ENCODE assay signal across 1 cellular context in genomic region chr5:132820162-132820754, GRCh38.
A peak's percentile ranks its signal among the peaks of the same experiment; 100 is the strongest.
TF ChIP-seq lines count a peak whose summit lies in the region.

No MANE protein-coding gene starts in this region.

TF ChIP-seq in HepG2, 621 proteins besides CTCF, POLR2A, EP300 and RAD21 (continues in another document):
- TF ChIP-seq ISL2 (CRISPR knock-in tag; IDR thresholded peaks at IDR 0.05) (no peak), ZNF121 (CRISPR knock-in tag; IDR thresholded peaks at IDR 0.05) (no peak), ZNF557 (CRISPR knock-in tag; IDR thresholded peaks at IDR 0.05) (no peak), DR1 (CRISPR knock-in tag; IDR thresholded peaks at IDR 0.05) (no peak), ASH2L (IDR thresholded peaks at IDR 0.05; ENCODE audit: insufficient read length, low read depth, low read length) (peak; percentile 31), ZFP36L1 (CRISPR knock-in tag; IDR thresholded peaks at IDR 0.05) (no peak), KLF12 (CRISPR knock-in tag; IDR thresholded peaks at IDR 0.05; ENCODE audit: borderline replicate concordance) (no peak), CCAR2 (optimal IDR thresholded peaks at IDR 0.05; ENCODE audit: low read depth, low read length) (no peak), ZNF460 (CRISPR knock-in tag; IDR thresholded peaks at IDR 0.05; ENCODE audit: borderline replicate concordance) (no peak), LRRFIP1 (CRISPR knock-in tag; conservative IDR thresholded peaks at IDR 0.05) (no peak), TAF15 (IDR thresholded peaks at IDR 0.05; ENCODE audit: low read depth, low read length, poor library complexity, severe bottlenecking) (no peak), HDAC2 (CRISPR knock-in tag; IDR thresholded peaks at IDR 0.05) (peak; percentile 39; the same call in 1 of the 2 replicates), GPBP1L1 (CRISPR knock-in tag; IDR thresholded peaks at IDR 0.05) (no peak), ZNF331 (CRISPR knock-in tag; IDR thresholded peaks at IDR 0.05) (peak; percentile 20; the same call in 1 of the 2 replicates), TBX2 (CRISPR knock-in tag; IDR thresholded peaks at IDR 0.05; ENCODE audit: borderline replicate concordance) (no peak), BCL3 (CRISPR knock-in tag; IDR thresholded peaks at IDR 0.05) (no peak), ZNF225 (CRISPR knock-in tag; IDR thresholded peaks at IDR 0.05) (no peak), SOX6 (IDR thresholded peaks at IDR 0.05) (no peak), SOX6 (CRISPR knock-in tag; IDR thresholded peaks at IDR 0.05) (0 out of 2 replicates have a peak, but pooled peaks have one; percentile 39), ELF3 (CRISPR knock-in tag; IDR thresholded peaks at IDR 0.05) (peak; percentile 54; the same call in 1 of the 2 replicates), PRDM15 (CRISPR knock-in tag; IDR thresholded peaks at IDR 0.05) (no peak), ZNF235 (CRISPR knock-in tag; IDR thresholded peaks at IDR 0.05; ENCODE audit: borderline replicate concordance) (no peak), MIXL1 (CRISPR knock-in tag; IDR thresholded peaks at IDR 0.05) (0 out of 2 replicates have a peak, but pooled peaks have one; percentile 28), ZSCAN29 (CRISPR knock-in tag; conservative IDR thresholded peaks at IDR 0.05) (no peak), STAT6 (CRISPR knock-in tag; IDR thresholded peaks at IDR 0.05; ENCODE audit: borderline replicate concordance) (no peak), ZNF44 (CRISPR knock-in tag; IDR thresholded peaks at IDR 0.05) (no peak), NFIB (CRISPR knock-in tag; IDR thresholded peaks at IDR 0.05; ENCODE audit: borderline replicate concordance) (no peak), JUND (CRISPR knock-in tag; IDR thresholded peaks at IDR 0.05) (no peak), MYPOP (CRISPR knock-in tag; IDR thresholded peaks at IDR 0.05) (no peak), THRA (CRISPR knock-in tag; IDR thresholded peaks at IDR 0.05; ENCODE audit: borderline replicate concordance) (no peak), SP2 (CRISPR knock-in tag; IDR thresholded peaks at IDR 0.05) (no peak), ZZZ3 (CRISPR knock-in tag; IDR thresholded peaks at IDR 0.05; ENCODE audit: borderline replicate concordance) (no peak), TARDBP (CRISPR knock-in tag; IDR thresholded peaks at IDR 0.05) (no peak), KMT2B (CRISPR knock-in tag; IDR thresholded peaks at IDR 0.05) (peak; percentile 37; the same call in 1 of the 2 replicates), ZNF280B (CRISPR knock-in tag; IDR thresholded peaks at IDR 0.05; ENCODE audit: borderline replicate concordance) (no peak), AHR (CRISPR knock-in tag; IDR thresholded peaks at IDR 0.05) (no peak), ZNF709 (CRISPR knock-in tag; IDR thresholded peaks at IDR 0.05) (no peak), ETV5 (CRISPR knock-in tag; IDR thresholded peaks at IDR 0.05; ENCODE audit: borderline replicate concordance) (no peak), ZNF530 (CRISPR knock-in tag; IDR thresholded peaks at IDR 0.05; ENCODE audit: low read depth) (no peak), ZFY (CRISPR knock-in tag; IDR thresholded peaks at IDR 0.05) (peak; percentile 78), ZFP1 (CRISPR knock-in tag; IDR thresholded peaks at IDR 0.05) (no peak), ZNF737 (CRISPR knock-in tag; IDR thresholded peaks at IDR 0.05; ENCODE audit: borderline replicate concordance) (no peak), JUNB (CRISPR knock-in tag; IDR thresholded peaks at IDR 0.05; ENCODE audit: borderline replicate concordance) (no peak), ZNF232 (CRISPR knock-in tag; IDR thresholded peaks at IDR 0.05; ENCODE audit: borderline replicate concordance) (no peak), TMF1 (CRISPR knock-in tag; IDR thresholded peaks at IDR 0.05; ENCODE audit: low read depth) (no peak), NR0B2 (CRISPR knock-in tag; IDR thresholded peaks at IDR 0.05) (no peak), ZBTB14 (CRISPR knock-in tag; IDR thresholded peaks at IDR 0.05) (no peak), ZNF546 (CRISPR knock-in tag; conservative IDR thresholded peaks at IDR 0.05) (no peak; the same call in 1 of the 2 replicates), ZNF335 (CRISPR knock-in tag; IDR thresholded peaks at IDR 0.05) (0 out of 2 replicates have a peak, but pooled peaks have one; percentile 21), ZNF615 (CRISPR knock-in tag; IDR thresholded peaks at IDR 0.05; ENCODE audit: borderline replicate concordance) (no peak), ZFP62 (CRISPR knock-in tag; IDR thresholded peaks at IDR 0.05) (no peak), FOSL1 (CRISPR knock-in tag; IDR thresholded peaks at IDR 0.05; ENCODE audit: borderline replicate concordance) (no peak), DMAP1 (CRISPR knock-in tag; IDR thresholded peaks at IDR 0.05) (no peak)
